In the genomic region with DNA sequence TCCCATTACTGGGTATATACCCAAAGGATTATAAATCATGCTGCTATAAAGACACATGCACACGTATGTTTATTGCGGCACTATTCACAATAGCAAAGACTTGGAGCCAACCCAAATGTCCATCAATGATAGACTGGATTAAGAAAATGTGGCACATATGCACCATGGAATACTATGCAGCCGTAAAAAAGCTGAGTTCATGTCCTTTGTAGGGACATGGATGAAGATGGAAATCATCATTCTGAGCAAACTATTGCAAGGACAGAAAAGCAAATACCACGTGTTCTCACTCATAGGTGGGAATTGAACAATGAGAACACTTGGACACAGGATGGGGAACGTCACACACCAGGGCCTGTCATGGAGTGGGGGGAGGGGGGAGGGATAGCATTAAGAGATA, we compare ENCODE assay signal across 2 cellular contexts.
DNase-seq lines count a peak whose midpoint lies in the region; ATAC-seq, FAIRE-seq and TF ChIP-seq lines count a peak whose summit lies in the region.
"Not testable (repeated sequence)": the region's sequence is repeated elsewhere in the genome, so short reads cannot be mapped to it uniquely, and the experiment has no call there.

No MANE protein-coding gene starts in this region.

- H4K20me1 ChIP-seq in K562 (replicated peaks; ENCODE audit: control insufficient read depth, insufficient read depth, low read length) = not testable (repeated sequence)

- H3K36me3 ChIP-seq in HEK293 (ENCODE audit: control insufficient read depth in 2 of 2, insufficient read depth in 1 of 2, low read length in 2 of 2); K562 (ENCODE audit: control insufficient read depth, insufficient read depth, low read length): not testable (repeated sequence)

- not testable (repeated sequence) for H3K9ac ChIP-seq in K562 (ENCODE audit: insufficient read depth in 1 of 2, low read depth in 2 of 2, low read length in 2 of 2)

- H3K27ac ChIP-seq in HEK293 (ENCODE audit: extremely low read depth, low read depth, low read length); K562 (ENCODE audit: extremely low read depth, low read depth, low read length): not testable (repeated sequence)

- TF ChIP-seq RAD21 in K562 (CRISPR knock-in tag; conservative IDR thresholded peaks at IDR 0.05 in 1 of 2, IDR thresholded peaks at IDR 0.05 in 1 of 2) = not testable (repeated sequence)

- not testable (repeated sequence) for BruUV-seq in K562 (replicated peaks; lab: Mats Ljungman, UMichigan)

- not testable (repeated sequence) for H2AFZ ChIP-seq in K562 (ENCODE audit: low read depth, low read length)

- intact Hi-C loops in K562 (cut with micrococcal nuclease) = not testable (repeated sequence)

- CTCF ChIA-PET in HEK293 (lab: Yijun Ruan, JAX); K562 (lab: Yijun Ruan, JAX; ENCODE audit: low intra/inter-chr PET ratio): not testable (repeated sequence)

- H3K4me2 ChIP-seq in K562 (ENCODE audit: insufficient read depth, low read length) = not testable (repeated sequence)

- H3K4me1 ChIP-seq in HEK293 (ENCODE audit: control insufficient read depth, insufficient read depth, low read length); K562 (replicated peaks in 1 of 2; ENCODE audit: control insufficient read depth in 2 of 2, insufficient read depth in 2 of 2, low read length in 2 of 2): not testable (repeated sequence)

- not testable (repeated sequence) for TF ChIP-seq POLR2A in K562 (conservative IDR thresholded peaks at IDR 0.05)

- not testable (repeated sequence) for H3K9me1 ChIP-seq in K562 (ENCODE audit: control insufficient read depth, insufficient read depth, low read length)

- in situ Hi-C loops in K562 (cut with MboI) = not testable (repeated sequence)

- TF ChIP-seq CTCF in HEK293 (tag by site-specific recombination; IDR thresholded peaks at IDR 0.05); K562 (IDR thresholded peaks at IDR 0.05 in 2 of 3, conservative IDR thresholded peaks at IDR 0.05 in 1 of 3; ENCODE audit: insufficient read depth in 2 of 3, low read depth in 1 of 3, low read length in 3 of 3): not testable (repeated sequence)

- not testable (repeated sequence) for H3K27me3 ChIP-seq in K562 (ENCODE audit: control insufficient read depth in 2 of 2, insufficient read depth in 2 of 2, low read length in 2 of 2)

- FAIRE-seq in K562 (lab: Jason Lieb, UNC) = not testable (repeated sequence)

- ATAC-seq in K562 = not testable (repeated sequence)

- WGBS in K562 (ENCODE audit: insufficient coverage, low coverage, missing lambda C conversion rate) = 0% methylated on average over 2 of the region's 5 CpGs

- not testable (repeated sequence) for TF ChIP-seq EP300 in K562 (IDR thresholded peaks at IDR 0.05; ENCODE audit: low read length)

- not testable (repeated sequence) for H3K79me2 ChIP-seq in K562 (ENCODE audit: control insufficient read depth, insufficient read depth, low read length)

- H3K9me3 ChIP-seq in HEK293 (ENCODE audit: control insufficient read depth, insufficient read depth, low read depth, low read length); K562 (replicated peaks; ENCODE audit: control insufficient read depth, insufficient read depth, low read depth, low read length): not testable (repeated sequence)

- not testable (repeated sequence) for DNase-seq in K562 (ENCODE audit: extremely low read depth in 1 of 4, low spot score in 3 of 4)

- not testable (repeated sequence) for H3K4me3 ChIP-seq in HEK293 (ENCODE audit: low read depth, low read length); K562

- POLR2A ChIA-PET in HEK293 (lab: Yijun Ruan, JAX); K562 (lab: Yijun Ruan, JAX): not testable (repeated sequence)

TF ChIP-seq in HEK293, 187 proteins besides CTCF, POLR2A, EP300 and RAD21:
- TF ChIP-seq, protein P1, sequence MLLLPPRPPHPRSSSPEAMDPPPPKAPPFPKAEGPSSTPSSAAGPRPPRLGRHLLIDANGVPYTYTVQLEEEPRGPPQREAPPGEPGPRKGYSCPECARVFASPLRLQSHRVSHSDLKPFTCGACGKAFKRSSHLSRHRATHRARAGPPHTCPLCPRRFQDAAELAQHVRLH (tag by site-specific recombination; IDR thresholded peaks at IDR 0.05) = 0 out of 2 replicates have a peak, but pooled peaks have one; percentile 37
- TF ChIP-seq ZNF146 (tag by site-specific recombination; IDR thresholded peaks at IDR 0.05) = peak; percentile 94

TF ChIP-seq in K562, 482 proteins besides CTCF, POLR2A, EP300 and RAD21:
- TF ChIP-seq ZNF146 (CRISPR knock-in tag; IDR thresholded peaks at IDR 0.05; ENCODE audit: unreplicated experiment) = peak; percentile 43
